ENCODE assay signal across 22 cellular contexts in genomic region chr3:101010316-101010715, GRCh38. TPM values are rescaled to one million over a fixed set of nuclear protein-coding genes. Genes with fewer than 3 reads are reported as not detected.
DNase-seq lines count a peak whose midpoint lies in the region; ATAC-seq and TF ChIP-seq lines count a peak whose summit lies in the region.
"Had no signal": no experiment of that assay in that cellular context is flagged by ENCODE, and none has a peak within 500 bp of the region (broad histone marks: within the 10 kb centered on the region; RNA-seq: fewer than 3 reads in every experiment).

No MANE protein-coding gene starts in this region.

- H2BK5ac ChIP-seq in mesenchymal stem cell (ENCODE audit: low read depth, low read length, poor library complexity, severe bottlenecking): no peak overlapping the region

- TF ChIP-seq CTCF in HFFc6 (IDR thresholded peaks at IDR 0.05) (no peak), chondrocyte (IDR thresholded peaks at IDR 0.05) (no peak)

- H3K4me3 Mint-ChIP-seq in HFFc6 (peak overlapping the region; percentile 57), chondrocyte (ENCODE audit: unreplicated experiment) (no peak overlapping the region)
- H3K4me3 Mint-ChIP-seq: dendritic cell treated with granulocyte-macrophage colony-stimulating factor and Interleukin-4, amounts not matched to agents 40 ng/mL and 50 ng/mL, for 4 days; memory B cell; nephron; T-helper 17 cell had no signal

- ATAC-seq in esophagus mucosa: no peak
- no peak for ATAC-seq in GM21381 (IDR thresholded peaks at IDR 0.05; ENCODE audit: unreplicated experiment)
- ATAC-seq: heart right ventricle, T-helper 17 cell had no signal

- no peak overlapping the region for H3K23ac ChIP-seq in mesenchymal stem cell (ENCODE audit: low read length in 2 of 2)

- H3K4me1 Mint-ChIP-seq in HFFc6 (ENCODE audit: low read depth): peaks cover 34% of the 10 kb centered on the region
- H3K4me1 Mint-ChIP-seq in chondrocyte (ENCODE audit: low read depth): peaks cover 38% of the 10 kb centered on the region
- H3K4me1 Mint-ChIP-seq: memory B cell, nephron, T-helper 17 cell had no signal

- no peaks in the 10 kb centered on the region for H3K27me3 ChIP-seq in mesenchymal stem cell (ENCODE audit: control insufficient read depth in 1 of 2, insufficient read depth in 1 of 2, low read length in 2 of 2)
- H3K27me3 ChIP-seq: heart right ventricle, transverse colon had no signal

- no peaks in the 10 kb centered on the region for H3K36me3 ChIP-seq in mesenchymal stem cell (ENCODE audit: control insufficient read depth in 1 of 2, insufficient read depth in 2 of 2, low read depth in 1 of 2, low read length in 2 of 2)
- H3K36me3 ChIP-seq: heart right ventricle, transverse colon had no signal

- H2AK5ac ChIP-seq in mesenchymal stem cell (ENCODE audit: low read length, severe bottlenecking): no peak overlapping the region

- H3K36me3 Mint-ChIP-seq in HFFc6 (ENCODE audit: low read depth): peaks cover 35% of the 10 kb centered on the region
- peaks cover 9% of the 10 kb centered on the region for H3K36me3 Mint-ChIP-seq in chondrocyte (ENCODE audit: low read depth)

- H3K27me3 Mint-ChIP-seq in HFFc6 (ENCODE audit: insufficient read depth): no peaks in the 10 kb centered on the region; the same call in 1 of the 2 replicates
- H3K27me3 Mint-ChIP-seq in chondrocyte (ENCODE audit: low read depth): no peaks in the 10 kb centered on the region
- H3K27me3 Mint-ChIP-seq: dendritic cell treated with granulocyte-macrophage colony-stimulating factor and Interleukin-4, amounts not matched to agents 40 ng/mL and 50 ng/mL, for 4 days; memory B cell; T-helper 17 cell had no signal

- H3K9ac ChIP-seq in mesenchymal stem cell (ENCODE audit: low read length): peak overlapping the region; percentile 79

- H3K14ac ChIP-seq in mesenchymal stem cell (ENCODE audit: low read length in 2 of 2): no peak overlapping the region

- no peaks in the 10 kb centered on the region for H3K4me1 ChIP-seq in mesenchymal stem cell (ENCODE audit: control insufficient read depth, insufficient read depth, low read depth, low read length)
- H3K4me1 ChIP-seq: heart right ventricle, transverse colon had no signal

- H3K4me2 ChIP-seq in mesenchymal stem cell (ENCODE audit: low read length, poor library complexity, severe bottlenecking): no peak overlapping the region

- no peak overlapping the region for H3K27ac ChIP-seq in mesenchymal stem cell (ENCODE audit: low read length, poor library complexity, severe bottlenecking)
- H3K27ac ChIP-seq: transverse colon had no signal

- no peaks in the 10 kb centered on the region for H3K79me1 ChIP-seq in mesenchymal stem cell (replicated peaks; ENCODE audit: low read length, poor library complexity, severe bottlenecking)

- no peak overlapping the region for H4K8ac ChIP-seq in mesenchymal stem cell (ENCODE audit: low read length)

- WGBS in mesenchymal stem cell: no CpG with 5 or more reads among the region's 1 CpG

- peak; percentile 67 for DNase-seq in AG08395 (ENCODE audit: low spot score)
- peak; percentile 86 for DNase-seq in HFFc6
- DNase-seq in chondrocyte (ENCODE audit: low spot score): no peak
- no peak for DNase-seq in mesenchymal stem cell
- DNase-seq in OCI-M2 (lab: John Stamatoyannopoulos, UW; ENCODE audit: unreplicated experiment): no peak
- no peak for DNase-seq in effector CD4-positive, alpha-beta T cell
- DNase-seq: activated CD4-positive, alpha-beta T cell treated with anti-CD3 and anti-CD28 coated beads, Interleukin-2, amount 50 U/mL, for 48 hours; activated naive CD4-positive, alpha-beta T cell treated with anti-CD3 and anti-CD28 coated beads, Interleukin-2, amount 50 U/mL, for 16 hours; activated T-cell treated with anti-CD3 and anti-CD28 coated beads, Interleukin-2, amount 50 U/mL, for 1 hour; heart right ventricle; islet precursor cell; KBM-7; NCI-H2081; NCI-H510A treated with DMSO at 0.1 percent for 48 hours; stimulated activated naive CD4-positive, alpha-beta T cell treated with Interleukin-2 at 50 U/mL for 16 hours; T-helper 17 cell; transverse colon had no signal

- H3K27ac Mint-ChIP-seq in HFFc6: peak overlapping the region; percentile 86
- peak overlapping the region; percentile 64 for H3K27ac Mint-ChIP-seq in chondrocyte (ENCODE audit: unreplicated experiment)
- H3K27ac Mint-ChIP-seq: dendritic cell treated with granulocyte-macrophage colony-stimulating factor and Interleukin-4, amounts not matched to agents 40 ng/mL and 50 ng/mL, for 4 days; memory B cell; nephron; T-helper 17 cell had no signal

- H3K9me3 Mint-ChIP-seq in HFFc6: peaks cover 26% of the 10 kb centered on the region
- peaks cover 25% of the 10 kb centered on the region for H3K9me3 Mint-ChIP-seq in chondrocyte (ENCODE audit: low read depth)

- no peak overlapping the region for H2BK12ac ChIP-seq in mesenchymal stem cell (ENCODE audit: low read length in 2 of 2)

- H3K9me3 ChIP-seq in mesenchymal stem cell (ENCODE audit: control insufficient read depth, low read length): no peaks in the 10 kb centered on the region
- H3K9me3 ChIP-seq: transverse colon had no signal

- H3K4me3 ChIP-seq in mesenchymal stem cell (ENCODE audit: insufficient read depth in 1 of 2, low read depth in 1 of 2, low read length in 2 of 2): peak overlapping the region in 1 of 2 experiments; percentile 58
- H3K4me3 ChIP-seq: heart right ventricle, transverse colon had no signal

- no peak overlapping the region for H2BK120ac ChIP-seq in mesenchymal stem cell (ENCODE audit: low read depth, low read length)

- no peak overlapping the region for H3K18ac ChIP-seq in mesenchymal stem cell (ENCODE audit: low read depth in 1 of 2, low read length in 2 of 2)

- no peak overlapping the region for H3K4ac ChIP-seq in mesenchymal stem cell (ENCODE audit: low read depth in 1 of 2, low read length in 2 of 2)

- H2AFZ ChIP-seq in mesenchymal stem cell (ENCODE audit: low read depth, low read length): no peak overlapping the region

- no peak overlapping the region for H2BK15ac ChIP-seq in mesenchymal stem cell (ENCODE audit: low read depth, poor library complexity, severe bottlenecking)

- no peak overlapping the region for H4K91ac ChIP-seq in mesenchymal stem cell (ENCODE audit: low read length)

RNA-seq across cellular contexts. Expression of gene ABI3BP, which starts 17.1 kb away (rescaled TPM):
- total RNA-seq in HFFc6 (2021; fragmentation: NEBNext Ultra II Directional; extraction: Animal tissue kit (Norgen Biotek cat#: 25700)): 10 to 100 TPM; 12.4 to 27.8 (median 24.6) TPM
- 8.9 to 166 TPM (median 10.2 TPM) in 3 replicates for total RNA-seq in chondrocyte
- 1.5 TPM for polyA plus RNA-seq in mesenchymal stem cell (2013, experiment 1 of 2)
- polyA plus RNA-seq in mesenchymal stem cell (2013, experiment 2 of 2): 1.2 TPM
- total RNA-seq in esophagus mucosa: 7.1 TPM
- total RNA-seq: T-helper 17 cell had no signal

Comparison
In these comparisons a context has a peak if more than half of its experiments do, and no peak if none do; other contexts are left out.
1. DNase-seq: peak in AG08395 (single experiment) and HFFc6 (single experiment); none in chondrocyte (single experiment), mesenchymal stem cell (single experiment), OCI-M2 (single experiment) and effector CD4-positive, alpha-beta T cell (single experiment).